9 cellular contexts compared by ENCODE assay signal in genomic region chr13:69857188-69857821, GRCh38.
DNase-seq lines count a peak whose midpoint lies in the region; ATAC-seq, FAIRE-seq and TF ChIP-seq lines count a peak whose summit lies in the region.
"Had no signal": no experiment of that assay in that cellular context is flagged by ENCODE, and none has a peak within 500 bp of the region (broad histone marks: within the 10 kb centered on the region; RNA-seq: fewer than 3 reads in every experiment).

No MANE protein-coding gene starts in this region.

- H3K4me3 ChIP-seq in brain microvascular endothelial cell (ENCODE audit: low read depth, low read length) (no peak overlapping the region), lung (no peak overlapping the region), uterus (no peak overlapping the region)

- peak; percentile 64 for FAIRE-seq in GM19239 (lab: Jason Lieb, UNC)

- H3K27me3 ChIP-seq in brain microvascular endothelial cell (replicated peaks), result no peaks in the 10 kb centered on the region
- H3K27me3 ChIP-seq in lung (ENCODE audit: control insufficient read depth, insufficient read depth), result no peaks in the 10 kb centered on the region
- no peaks in the 10 kb centered on the region for H3K27me3 ChIP-seq in uterus

- intact Hi-C loops in uterus (cut with DNase I; ENCODE audit: low total_unique reads) (no loop called here), head of caudate nucleus (cut with DNase I) (no loop called here)

- TF ChIP-seq POLR2A in uterus (IDR thresholded peaks at IDR 0.05), result no peak

- H3K36me3 ChIP-seq in brain microvascular endothelial cell (replicated peaks) (no peaks in the 10 kb centered on the region), lung (ENCODE audit: control insufficient read depth in 2 of 2, insufficient read depth in 2 of 2, low read length in 2 of 2) (no peaks in the 10 kb centered on the region), uterus (no peaks in the 10 kb centered on the region)

- DNase-seq in COLO829 (ENCODE audit: low spot score) (peak; percentile 28), GM19239 (ENCODE audit: insufficient read length, low spot score) (no peak), NCI-H345 (lab: John Stamatoyannopoulos, UW) (peak; percentile 71), brain microvascular endothelial cell (no peak), lung (ENCODE audit: low spot score) (no peak), uterus (no peak), head of caudate nucleus (no peak)

- H3K9me3 ChIP-seq in lung (ENCODE audit: control insufficient read depth in 2 of 2, insufficient read depth in 1 of 2, low read length in 1 of 2), result no peaks in the 10 kb centered on the region
- H3K9me3 ChIP-seq in uterus, result no peaks in the 10 kb centered on the region

- in situ Hi-C loops in brain microvascular endothelial cell (cut with HindIII; ENCODE audit: low pct_ligation_motif_present, low sequenced_read_pairs), result no loop called here

- TF ChIP-seq CTCF in brain microvascular endothelial cell (IDR thresholded peaks at IDR 0.05; ENCODE audit: low read depth, low read length, missing control alignments) (peak; percentile 40), lung (IDR thresholded peaks at IDR 0.05; ENCODE audit: control extremely low read depth, extremely low read depth) (peak; percentile 9), uterus (IDR thresholded peaks at IDR 0.05) (peak in 1 of 4 experiments; percentile 34)

- no peak overlapping the region for H3K27ac ChIP-seq in brain microvascular endothelial cell
- H3K27ac ChIP-seq in lung (ENCODE audit: low read depth in 1 of 2, low read length in 1 of 2), result no peak overlapping the region
- no peak overlapping the region for H3K27ac ChIP-seq in uterus

- 5% methylated on average over 4 of the region's 4 CpGs for WGBS in lung, 2 donors

- ATAC-seq in HG03280 (IDR thresholded peaks at IDR 0.05; ENCODE audit: unreplicated experiment) (peak; percentile 88), lung (ENCODE audit: insufficient read depth, low FRiP score) (no peak)
- ATAC-seq: naive thymus-derived CD8-positive, alpha-beta T cell had no signal

- no peaks in the 10 kb centered on the region for H3K4me1 ChIP-seq in lung (ENCODE audit: control insufficient read depth in 2 of 2, insufficient read depth in 2 of 2, low read length in 2 of 2)
- H3K4me1 ChIP-seq in uterus, result no peaks in the 10 kb centered on the region

Comparison
In these comparisons a context has a peak if more than half of its experiments do, and no peak if none do; other contexts are left out.
1. DNase-seq: peak in COLO829 (single experiment) and NCI-H345 (single experiment); none in GM19239 (single experiment), brain microvascular endothelial cell (single experiment), lung (single experiment), uterus (0 of 2) and head of caudate nucleus (0 of 42).